Comparison of ENCODE assay signal across 13 cellular contexts in the genomic region with DNA sequence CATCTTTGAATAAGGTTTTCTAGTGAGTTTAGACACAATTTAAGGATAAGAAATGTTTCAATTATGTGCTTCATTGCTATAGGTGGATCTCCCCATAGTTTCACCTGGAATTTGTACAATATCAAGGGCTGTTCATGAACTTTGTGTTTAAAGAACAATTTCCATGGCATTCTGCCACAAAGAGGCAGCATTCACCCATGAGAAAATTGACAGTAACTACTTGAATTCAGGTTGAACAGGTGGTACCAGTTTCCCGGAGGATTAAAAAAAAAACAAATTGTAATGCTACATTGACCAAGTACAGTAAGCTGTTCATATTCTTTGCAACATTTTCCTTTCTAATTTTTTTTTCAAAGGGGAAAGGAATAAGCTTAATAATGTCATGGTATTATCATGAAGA. TPM values are rescaled to one million over a fixed set of nuclear protein-coding genes. Genes with fewer than 3 reads are reported as not detected.
DNase-seq lines count a peak whose midpoint lies in the region; ATAC-seq and TF ChIP-seq lines count a peak whose summit lies in the region.
"Had no signal": no experiment of that assay in that cellular context is flagged by ENCODE, and none has a peak within 500 bp of the region (broad histone marks: within the 10 kb centered on the region; RNA-seq: fewer than 3 reads in every experiment).

No MANE protein-coding gene starts in this region.

- H2AK5ac ChIP-seq in mesendoderm (ENCODE audit: low read length), result no peak overlapping the region

- H2BK120ac ChIP-seq in mesendoderm (ENCODE audit: low read depth, low read length), result no peak overlapping the region

- H3K27ac Mint-ChIP-seq in activated CD8-positive, alpha-beta T cell treated with anti-CD3 and anti-CD28 coated beads, Interleukin-2, amount 10 ng/mL, durations not matched to agents 7 days and 5 days, result no peak overlapping the region
- H3K27ac Mint-ChIP-seq: activated naive CD4-positive, alpha-beta T cell treated with anti-CD3 and anti-CD28 coated beads, Interleukin-2, amount 10 ng/mL, durations not matched to agents 7 days and 5 days; WTC11 had no signal

- H3K18ac ChIP-seq in mesendoderm (ENCODE audit: low read length), result no peak overlapping the region

- H4K8ac ChIP-seq in mesendoderm (ENCODE audit: low read depth, low read length), result no peak overlapping the region

- H3K36me3 Mint-ChIP-seq in activated CD8-positive, alpha-beta T cell treated with anti-CD3 and anti-CD28 coated beads, Interleukin-2, amount 10 ng/mL, durations not matched to agents 7 days and 5 days (ENCODE audit: low read depth), result no peaks in the 10 kb centered on the region
- H3K36me3 Mint-ChIP-seq: activated naive CD4-positive, alpha-beta T cell treated with anti-CD3 and anti-CD28 coated beads, Interleukin-2, amount 10 ng/mL, durations not matched to agents 7 days and 5 days had no signal

- DNase-seq in GM13977 (ENCODE audit: low spot score), result no peak
- peak; percentile 69 for DNase-seq in NCI-H1417 treated with DMSO at 0.1 percent for 48 hours (lab: John Stamatoyannopoulos, UW)
- peak; percentile 63 for DNase-seq in SK-MEL-5 (ENCODE audit: low read depth, low spot score)
- peak; percentile 20 for DNase-seq in mesendoderm
- DNase-seq in activated CD8-positive, alpha-beta memory T cell treated with anti-CD3 and anti-CD28 coated beads for 24 hours, result no peak
- no peak for DNase-seq in activated CD8-positive, alpha-beta T cell treated with anti-CD3 and anti-CD28 coated beads, Interleukin-2, amount 10 ng/mL, durations not matched to agents 7 days and 5 days
- no peak for DNase-seq in activated CD4-positive, CD25-positive, alpha-beta regulatory T cell (lab: John Stamatoyannopoulos, UW)
- DNase-seq: activated naive CD4-positive, alpha-beta T cell treated with anti-CD3 and anti-CD28 coated beads, Interleukin-2, amount 10 ng/mL, durations not matched to agents 7 days and 5 days; dorsolateral prefrontal cortex; small intestine; stimulated activated CD8-positive, alpha-beta memory T cell treated with anti-CD3 and anti-CD28 coated beads, Interleukin-4, amount 100 ng/mL, for 48 hours had no signal

- in situ Hi-C loops in GM13977 (cut with MboI; ENCODE audit: low pct_unique_long_range_greater_than_20kb, low sequenced_read_pairs, unreplicated experiment) (no loop called here), SK-MEL-5 (cut with HindIII; ENCODE audit: low pct_unique_long_range_greater_than_20kb, low sequenced_read_pairs) (no loop called here)

- TF ChIP-seq CTCF in GM13977 (IDR thresholded peaks at IDR 0.05; ENCODE audit: extremely low read depth, insufficient read depth, missing control alignments), result peak; percentile 23

- no peak overlapping the region for H3K9ac ChIP-seq in mesendoderm (ENCODE audit: low read length)

- H3K4me1 Mint-ChIP-seq in activated CD8-positive, alpha-beta T cell treated with anti-CD3 and anti-CD28 coated beads, Interleukin-2, amount 10 ng/mL, durations not matched to agents 7 days and 5 days (ENCODE audit: low read depth), result peaks cover 11% of the 10 kb centered on the region

- H3K27ac ChIP-seq in mesendoderm (ENCODE audit: low read depth, low read length), result no peak overlapping the region
- H3K27ac ChIP-seq: dorsolateral prefrontal cortex had no signal

- no peaks in the 10 kb centered on the region for H3K36me3 ChIP-seq in mesendoderm (ENCODE audit: control insufficient read depth, insufficient read depth, low read length)

- H3K23ac ChIP-seq in mesendoderm (ENCODE audit: low read length), result no peak overlapping the region

- no peak overlapping the region for H3K56ac ChIP-seq in mesendoderm (ENCODE audit: low read length)

- no peak overlapping the region for H3K4me2 ChIP-seq in mesendoderm (ENCODE audit: low read length)

- H3K4me1 ChIP-seq in mesendoderm (ENCODE audit: control insufficient read depth, low read depth, low read length), result peaks cover 3% of the 10 kb centered on the region

- POLR2A ChIA-PET in activated CD8-positive, alpha-beta T cell treated with anti-CD3 and anti-CD28 coated beads, Interleukin-2, amount 10 ng/mL, durations not matched to agents 7 days and 5 days (lab: Charles Lee), result no interaction called here

- H4K5ac ChIP-seq in mesendoderm (ENCODE audit: low read length), result no peak overlapping the region

- peaks cover 27% of the 10 kb centered on the region for H3K27me3 Mint-ChIP-seq in activated CD8-positive, alpha-beta T cell treated with anti-CD3 and anti-CD28 coated beads, Interleukin-2, amount 10 ng/mL, durations not matched to agents 7 days and 5 days (ENCODE audit: low read depth)

- no peaks in the 10 kb centered on the region for H3K9me3 Mint-ChIP-seq in activated CD8-positive, alpha-beta T cell treated with anti-CD3 and anti-CD28 coated beads, Interleukin-2, amount 10 ng/mL, durations not matched to agents 7 days and 5 days (ENCODE audit: insufficient read depth)
- H3K9me3 Mint-ChIP-seq: activated naive CD4-positive, alpha-beta T cell treated with anti-CD3 and anti-CD28 coated beads, Interleukin-2, amount 10 ng/mL, durations not matched to agents 7 days and 5 days; WTC11 had no signal

- CTCF ChIA-PET in activated CD8-positive, alpha-beta T cell treated with anti-CD3 and anti-CD28 coated beads, Interleukin-2, amount 10 ng/mL, durations not matched to agents 7 days and 5 days (lab: Charles Lee), result no interaction called here

- WGBS in mesendoderm (ENCODE audit: extremely low coverage, insufficient coverage, low lambda C conversion rate), result no CpG with 5 or more reads among the region's 1 CpG

- no peak for ATAC-seq in activated CD8-positive, alpha-beta T cell treated with anti-CD3 and anti-CD28 coated beads, Interleukin-2, amount 10 ng/mL, durations not matched to agents 7 days and 5 days
- no peak for ATAC-seq in HG03135 (IDR thresholded peaks at IDR 0.05; ENCODE audit: unreplicated experiment)
- ATAC-seq: WTC11 had no signal

- no peak overlapping the region for H3K4me3 ChIP-seq in mesendoderm (ENCODE audit: low read length)

- H2BK15ac ChIP-seq in mesendoderm (replicated peaks; ENCODE audit: low read depth), result no peak overlapping the region

- no peaks in the 10 kb centered on the region for H3K79me1 ChIP-seq in mesendoderm (ENCODE audit: low read length)

- no peaks in the 10 kb centered on the region for H3K79me2 ChIP-seq in mesendoderm (ENCODE audit: control insufficient read depth, insufficient read depth, low read length)

- H3K4ac ChIP-seq in mesendoderm (ENCODE audit: low read depth, low read length), result no peak overlapping the region

- H2BK5ac ChIP-seq in mesendoderm (ENCODE audit: low read length), result no peak overlapping the region

- H3K4me3 Mint-ChIP-seq in activated CD8-positive, alpha-beta T cell treated with anti-CD3 and anti-CD28 coated beads, Interleukin-2, amount 10 ng/mL, durations not matched to agents 7 days and 5 days, result no peak overlapping the region
- H3K4me3 Mint-ChIP-seq: activated naive CD4-positive, alpha-beta T cell treated with anti-CD3 and anti-CD28 coated beads, Interleukin-2, amount 10 ng/mL, durations not matched to agents 7 days and 5 days; WTC11 had no signal

- H3K27me3 ChIP-seq in mesendoderm (ENCODE audit: insufficient read depth, low read length, poor library complexity), result peaks cover 28% of the 10 kb centered on the region

RNA-seq across cellular contexts. Expression of a gene that starts 9.1 kb away (rescaled TPM):
- 0.24 TPM in 2 replicates for total RNA-seq in SK-MEL-5 (2014; rRNA removed; shearing (Covaris generic))
- 0.39 and 0.56 TPM in 2 replicates for polyA plus RNA-seq in SK-MEL-5 (2015; cell fraction: cytosol; rRNA removed)
- polyA plus RNA-seq in SK-MEL-5 (2015; cell fraction: nucleus; rRNA removed), result 0.76 and 1.1 TPM in 2 replicates
- 0.62 TPM for polyA plus RNA-seq in mesendoderm (2013, experiment 1 of 2)
- polyA plus RNA-seq in mesendoderm (2013, experiment 2 of 2), result 0.63 TPM
- not detected for total RNA-seq in activated CD8-positive, alpha-beta T cell treated with anti-CD3 and anti-CD28 coated beads, Interleukin-2, amount 10 ng/mL, durations not matched to agents 7 days and 5 days

Comparison
In these comparisons a context has a peak if more than half of its experiments do, and no peak if none do; other contexts are left out.
1. DNase-seq: peak in NCI-H1417 treated with DMSO at 0.1 percent for 48 hours (single experiment), SK-MEL-5 (single experiment) and mesendoderm (single experiment); none in GM13977 (single experiment), activated CD8-positive, alpha-beta memory T cell treated with anti-CD3 and anti-CD28 coated beads for 24 hours (single experiment), activated CD8-positive, alpha-beta T cell treated with anti-CD3 and anti-CD28 coated beads, Interleukin-2, amount 10 ng/mL, durations not matched to agents 7 days and 5 days (single experiment) and activated CD4-positive, CD25-positive, alpha-beta regulatory T cell (0 of 4).